Comparison of ENCODE assay signal across 8 cellular contexts in genomic region chr6:7721654-7722053, GRCh38. TPM values are rescaled to one million over a fixed set of nuclear protein-coding genes. Genes with fewer than 3 reads are reported as not detected.
DNase-seq lines count a peak whose midpoint lies in the region; ATAC-seq and TF ChIP-seq lines count a peak whose summit lies in the region.

No MANE protein-coding gene starts in this region.

- no peaks in the 10 kb centered on the region for H3F3A ChIP-seq in SK-N-SH (replicated peaks; ENCODE audit: insufficient read depth)

- no peak overlapping the region for H3K4me3 Mint-ChIP-seq in stimulated activated memory B cell treated with anti-CD40 and anti-IgM and Interleukin-4, amounts not matched to agents 10 μg/mL and 1 μg/mL and 100 μg/mL, for 72 hours

- POLR2A ChIA-PET in SK-N-SH (lab: Yijun Ruan, JAX) = no interaction called here

- no peak overlapping the region for H3K27ac Mint-ChIP-seq in stimulated activated memory B cell treated with anti-CD40 and anti-IgM and Interleukin-4, amounts not matched to agents 10 μg/mL and 1 μg/mL and 100 μg/mL, for 72 hours

- H3K27ac ChIP-seq in SK-N-SH (ENCODE audit: low read depth in 2 of 2, low read length in 1 of 2) (no peak overlapping the region), dorsolateral prefrontal cortex (no peak overlapping the region), tibial nerve (no peak overlapping the region)

- no peak for TF ChIP-seq POLR2A in tibial nerve (IDR thresholded peaks at IDR 0.05)

- H3K4me1 Mint-ChIP-seq in stimulated activated memory B cell treated with anti-CD40 and anti-IgM and Interleukin-4, amounts not matched to agents 10 μg/mL and 1 μg/mL and 100 μg/mL, for 72 hours = peaks cover 12% of the 10 kb centered on the region

- CTCF ChIA-PET in SK-N-SH (lab: Yijun Ruan, JAX) = interaction anchor here (0.6 to 3.1 kb wide), 12 partner anchors 8 to 1040 kb away, joined by 3 to 18 read pairs (median 3); no protein-coding TSS in a partner anchor

- DNase-seq in SK-N-SH = peak; percentile 28
- DNase-seq in NCI-H2171 treated with DMSO at 0.1 percent for 48 hours (lab: John Stamatoyannopoulos, UW) = peak; percentile 55
- DNase-seq in dorsolateral prefrontal cortex = no peak
- DNase-seq in tibial nerve (ENCODE audit: low spot score in 2 of 2) = no peak
- DNase-seq in stimulated activated CD4-positive, alpha-beta T cell treated with anti-CD3 and anti-CD28 coated beads, Interleukin-4, amount 100 ng/mL, for 1 hour = no peak

- TF ChIP-seq EP300 in SK-N-SH (IDR thresholded peaks at IDR 0.05; ENCODE audit: borderline replicate concordance in 1 of 2, low read depth in 1 of 2, low read length in 1 of 2) = no peak
- no peak for TF ChIP-seq EP300 in tibial nerve (IDR thresholded peaks at IDR 0.05)

- H3K4me1 ChIP-seq in SK-N-SH (ENCODE audit: control insufficient read depth in 1 of 2, insufficient read depth in 2 of 2, low read depth in 1 of 2, low read length in 1 of 2) (peaks cover 0 to 6% of the 10 kb centered on the region in 2 experiments; a peak in 1 of 4 replicates), tibial nerve (peaks cover 0 to 18% (median 6%) of the 10 kb centered on the region in 4 donors)

- ATAC-seq in SK-N-SH treated with all-trans-retinoic acid at 6 μM for 48 hours = no peak
- no peak for ATAC-seq in HG03280 (IDR thresholded peaks at IDR 0.05; ENCODE audit: unreplicated experiment)
- ATAC-seq in stimulated activated memory B cell treated with anti-CD40 and anti-IgM and Interleukin-4, amounts not matched to agents 10 μg/mL and 1 μg/mL and 100 μg/mL, for 72 hours = no peak

- peaks cover 6% of the 10 kb centered on the region for H3K9me3 Mint-ChIP-seq in stimulated activated memory B cell treated with anti-CD40 and anti-IgM and Interleukin-4, amounts not matched to agents 10 μg/mL and 1 μg/mL and 100 μg/mL, for 72 hours

- TF ChIP-seq CTCF in SK-N-SH (IDR thresholded peaks at IDR 0.05) (peak; percentile 58), dorsolateral prefrontal cortex (IDR thresholded peaks at IDR 0.05 in 54 of 56, conservative IDR thresholded peaks at IDR 0.05 in 2 of 56; ENCODE audit: low read depth in 1 of 56, partially characterized antibody in 56 of 56) (peak in 54 of 56 donors; percentile 27 to 73 (median 48)), tibial nerve (IDR thresholded peaks at IDR 0.05) (peak in 4 of 5 experiments; percentile 15 to 54 (median 32))

- H3K27me3 Mint-ChIP-seq in stimulated activated memory B cell treated with anti-CD40 and anti-IgM and Interleukin-4, amounts not matched to agents 10 μg/mL and 1 μg/mL and 100 μg/mL, for 72 hours = peaks cover 51% of the 10 kb centered on the region

- intact Hi-C loops in dorsolateral prefrontal cortex (cut with DNase I) = loop anchor here (5.0 to 10.0 kb wide), 6 partner anchors 193 to 501 kb away; partner anchors contain the start of genes BLOC1S5 (in 2 of the 2) and TXNDC5 (in 1 of the 2)

- H3K36me3 Mint-ChIP-seq in stimulated activated memory B cell treated with anti-CD40 and anti-IgM and Interleukin-4, amounts not matched to agents 10 μg/mL and 1 μg/mL and 100 μg/mL, for 72 hours = peaks cover under 1% of the 10 kb centered on the region

- TF ChIP-seq RAD21 in SK-N-SH (IDR thresholded peaks at IDR 0.05; ENCODE audit: low read length) = peak; percentile 63

- H3K4me2 ChIP-seq in SK-N-SH = no peak overlapping the region

- peaks cover 28% of the 10 kb centered on the region for H3K27me3 ChIP-seq in SK-N-SH (ENCODE audit: insufficient read depth)
- peaks cover 0 to 22% (median 4%) of the 10 kb centered on the region in 45 donors for H3K27me3 ChIP-seq in dorsolateral prefrontal cortex
- peaks cover 0 to 12% of the 10 kb centered on the region in 2 donors for H3K27me3 ChIP-seq in tibial nerve

- H3K9me2 ChIP-seq in SK-N-SH = no peaks in the 10 kb centered on the region

- H4K20me1 ChIP-seq in SK-N-SH (ENCODE audit: insufficient read depth) = no peaks in the 10 kb centered on the region

- H3K9me3 ChIP-seq in SK-N-SH (no peaks in the 10 kb centered on the region), tibial nerve (peaks cover 0 to 7% (median 0%) of the 10 kb centered on the region in 4 donors)

- no peaks in the 10 kb centered on the region for H3K79me2 ChIP-seq in SK-N-SH (ENCODE audit: insufficient read depth)

- H2AFZ ChIP-seq in SK-N-SH (ENCODE audit: low read depth) = no peak overlapping the region

- no peaks in the 10 kb centered on the region for H3K36me3 ChIP-seq in SK-N-SH (replicated peaks in 1 of 2; ENCODE audit: control insufficient read depth in 1 of 2, insufficient read depth in 2 of 2, low read length in 1 of 2)
- H3K36me3 ChIP-seq in tibial nerve = no peaks in the 10 kb centered on the region

- 2% methylated on average over 3 of the region's 3 CpGs for WGBS in SK-N-SH (ENCODE audit: low lambda C conversion rate)
- 19 to 25% methylated on average over 3 of the region's 3 CpGs for WGBS in tibial nerve, 2 donors

- no peak overlapping the region for H3K9ac ChIP-seq in SK-N-SH

- H3K4me3 ChIP-seq in SK-N-SH (ENCODE audit: low read depth in 2 of 2, low read length in 1 of 2) = no peak overlapping the region
- no peak overlapping the region for H3K4me3 ChIP-seq in dorsolateral prefrontal cortex
- no peak overlapping the region for H3K4me3 ChIP-seq in tibial nerve

TF ChIP-seq in SK-N-SH, 30 proteins besides CTCF, POLR2A, EP300 and RAD21:
- TF ChIP-seq SMC3 (IDR thresholded peaks at IDR 0.05; ENCODE audit: low read depth, low read length) = peak; percentile 44
- no peak for TF ChIP-seq IRF3 (IDR thresholded peaks at IDR 0.05; ENCODE audit: low read depth, low read length)
- TF ChIP-seq NFIC (IDR thresholded peaks at IDR 0.05; ENCODE audit: borderline replicate concordance) = no peak
TF ChIP-seq in SK-N-SH: peak in this region for 1.

TF ChIP-seq in SK-N-SH treated with all-trans-retinoic acid at 6 μM for 48 hours, 23 proteins besides CTCF, POLR2A, EP300 and RAD21 (continues in another document):
- no peak for TF ChIP-seq TOX (CRISPR knock-in tag; IDR thresholded peaks at IDR 0.05; ENCODE audit: borderline replicate concordance)
- TF ChIP-seq TCF4 (CRISPR knock-in tag; IDR thresholded peaks at IDR 0.05; ENCODE audit: borderline replicate concordance) = no peak
- no peak for TF ChIP-seq SNAI2 (CRISPR knock-in tag; IDR thresholded peaks at IDR 0.05)
- no peak for TF ChIP-seq ZNF70 (CRISPR knock-in tag; IDR thresholded peaks at IDR 0.05)
- TF ChIP-seq ARNTL (CRISPR knock-in tag; IDR thresholded peaks at IDR 0.05; ENCODE audit: borderline replicate concordance, low read depth) = no peak
- no peak for TF ChIP-seq TSHZ2 (CRISPR knock-in tag; IDR thresholded peaks at IDR 0.05)
- no peak for TF ChIP-seq ZNF8 (CRISPR knock-in tag; IDR thresholded peaks at IDR 0.05)
- TF ChIP-seq ZFP30 (CRISPR knock-in tag; IDR thresholded peaks at IDR 0.05) = no peak
- TF ChIP-seq CSRNP3 (CRISPR knock-in tag; IDR thresholded peaks at IDR 0.05) = no peak
- no peak for TF ChIP-seq RARB (CRISPR knock-in tag; IDR thresholded peaks at IDR 0.05)

RNA-seq across cellular contexts. Expression of gene BMP6, which starts 4.2 kb away (rescaled TPM):
- polyA plus RNA-seq in SK-N-SH (2012; rRNA removed) = 0.03 TPM in 1 of 2 replicates, not detected in the other
- polyA plus RNA-seq in SK-N-SH (2012; cell fraction: cytosol; rRNA removed) = 0.03 TPM in 2 replicates
- polyA plus RNA-seq in SK-N-SH (2012; cell fraction: nucleus; rRNA removed) = not detected in 2 replicates
- total RNA-seq in dorsolateral prefrontal cortex (10 to 100 TPM in 6 of 120 experiments, 1 to 10 TPM in 113, under 1 TPM in 1; 0.64 to 18.3 (median 4.1) TPM), tibial nerve (1 to 10 TPM; 4.8 to 8.8 (median 7.3) TPM)

Comparison
In these comparisons a context has a peak if more than half of its experiments do, and no peak if none do; other contexts are left out.
1. DNase-seq: peak in SK-N-SH (single experiment) and NCI-H2171 treated with DMSO at 0.1 percent for 48 hours (single experiment); none in dorsolateral prefrontal cortex (0 of 10), tibial nerve (0 of 2) and stimulated activated CD4-positive, alpha-beta T cell treated with anti-CD3 and anti-CD28 coated beads, Interleukin-4, amount 100 ng/mL, for 1 hour (single experiment).
2. Peak in every context shown above with its lines, with median percentiles within 50 percentile points of each other: CTCF ChIP-seq.